17 cellular contexts compared by ENCODE assay signal in genomic region chr5:72486371-72486770, GRCh38. TPM values are rescaled to one million over a fixed set of nuclear protein-coding genes. Genes with fewer than 3 reads are reported as not detected.
DNase-seq lines count a peak whose midpoint lies in the region; ATAC-seq, FAIRE-seq and TF ChIP-seq lines count a peak whose summit lies in the region.
"Had no signal": no experiment of that assay in that cellular context is flagged by ENCODE, and none has a peak within 500 bp of the region (broad histone marks: within the 10 kb centered on the region; RNA-seq: fewer than 3 reads in every experiment).

No MANE protein-coding gene starts in this region.

- no peak for TF ChIP-seq POLR2A in gastrocnemius medialis (IDR thresholded peaks at IDR 0.05)

- H3F3A ChIP-seq in GM23338 (replicated peaks; ENCODE audit: low read depth): no peaks in the 10 kb centered on the region

- no peaks in the 10 kb centered on the region for H3K27me3 Mint-ChIP-seq in GM23338 (ENCODE audit: insufficient read depth, low read depth, poor library complexity)
- peaks cover 9% of the 10 kb centered on the region for H3K27me3 Mint-ChIP-seq in astrocyte (ENCODE audit: low read depth, unreplicated experiment)

- H3K4me3 ChIP-seq in GM23338 (no peak overlapping the region), astrocyte (ENCODE audit: insufficient read depth, low read depth, low read length) (no peak overlapping the region), gastrocnemius medialis (no peak overlapping the region)

- no peaks in the 10 kb centered on the region for H3K9me3 Mint-ChIP-seq in GM23338
- H3K9me3 Mint-ChIP-seq in astrocyte (ENCODE audit: unreplicated experiment): peaks cover 5% of the 10 kb centered on the region
- H3K9me3 Mint-ChIP-seq: activated CD4-positive, alpha-beta memory T cell treated with anti-CD3 and anti-CD28 coated beads, Interleukin-2, amount 10 ng/mL, durations not matched to agents 7 days and 5 days; stimulated activated effector memory CD8-positive, alpha-beta T cell treated with anti-CD3 and anti-CD28 coated beads, Interleukin-12 subunit alpha, Interleukin-12 subunit beta, amount 100 ng/mL, for 72 hours had no signal

- peaks cover 21% of the 10 kb centered on the region for H3K4me1 ChIP-seq in GM23338 (ENCODE audit: insufficient read depth)
- no peaks in the 10 kb centered on the region for H3K4me1 ChIP-seq in astrocyte (ENCODE audit: insufficient read depth, low read length)
- peaks cover 18 to 44% of the 10 kb centered on the region in 2 donors for H3K4me1 ChIP-seq in gastrocnemius medialis

- H3K36me3 ChIP-seq in GM23338 (ENCODE audit: insufficient read depth) (no peaks in the 10 kb centered on the region), astrocyte (ENCODE audit: insufficient read depth, low read length) (no peaks in the 10 kb centered on the region), gastrocnemius medialis (no peaks in the 10 kb centered on the region)

- H3K9me3 ChIP-seq in astrocyte (ENCODE audit: insufficient read depth, low read depth, low read length) (no peaks in the 10 kb centered on the region), gastrocnemius medialis (no peaks in the 10 kb centered on the region)

- H3K9me2 ChIP-seq in GM23338 (ENCODE audit: insufficient read depth): 0 out of 2 replicates have a peak, but pooled peaks cover 6% of the 10 kb centered on the region

- no peak overlapping the region for H3K4me3 Mint-ChIP-seq in GM23338
- no peak overlapping the region for H3K4me3 Mint-ChIP-seq in astrocyte (ENCODE audit: unreplicated experiment)
- H3K4me3 Mint-ChIP-seq: activated CD4-positive, alpha-beta memory T cell treated with anti-CD3 and anti-CD28 coated beads, Interleukin-2, amount 10 ng/mL, durations not matched to agents 7 days and 5 days; brain; stimulated activated effector memory CD8-positive, alpha-beta T cell treated with anti-CD3 and anti-CD28 coated beads, Interleukin-12 subunit alpha, Interleukin-12 subunit beta, amount 100 ng/mL, for 72 hours had no signal

- H3K4me1 Mint-ChIP-seq in GM23338 (peaks cover 15% of the 10 kb centered on the region), astrocyte (ENCODE audit: low read depth, unreplicated experiment) (peaks cover 2% of the 10 kb centered on the region)
- H3K4me1 Mint-ChIP-seq: activated CD4-positive, alpha-beta memory T cell treated with anti-CD3 and anti-CD28 coated beads, Interleukin-2, amount 10 ng/mL, durations not matched to agents 7 days and 5 days; stimulated activated effector memory CD8-positive, alpha-beta T cell treated with anti-CD3 and anti-CD28 coated beads, Interleukin-12 subunit alpha, Interleukin-12 subunit beta, amount 100 ng/mL, for 72 hours had no signal

- no peak for FAIRE-seq in astrocyte (lab: Jason Lieb, UNC)

- H3K27ac ChIP-seq in GM23338 (ENCODE audit: low read depth) (no peak overlapping the region; the same call in 1 of the 2 replicates), astrocyte (ENCODE audit: low read depth, low read length) (no peak overlapping the region), gastrocnemius medialis (peak overlapping the region; percentile 51 to 78 (median 74))
- H3K27ac ChIP-seq: C4-2B had no signal

- 0 out of 2 replicates have a peak overlapping the region, but pooled peaks have one; percentile 36 for H3K4me2 ChIP-seq in GM23338
- H3K4me2 ChIP-seq in astrocyte (ENCODE audit: low read length): no peak overlapping the region

- no peak for DNase-seq in GM23338 (ENCODE audit: low spot score)
- peak; percentile 77 for DNase-seq in astrocyte (ENCODE audit: low read depth)
- DNase-seq in fibroblast of peridontal ligament (ENCODE audit: extremely low read depth): peak; percentile 57
- DNase-seq in gastrocnemius medialis: no peak
- no peak for DNase-seq in activated CD4-positive, CD25-positive, alpha-beta regulatory T cell (lab: John Stamatoyannopoulos, UW)
- DNase-seq in activated gamma-delta T cell (lab: John Stamatoyannopoulos, UW): no peak
- DNase-seq in OCI-M1 (lab: John Stamatoyannopoulos, UW): no peak
- DNase-seq in activated CD8-positive, alpha-beta memory T cell treated with anti-CD3 and anti-CD28 coated beads, Interleukin-2, amount 50 U/mL, for 4 hours: no peak
- DNase-seq: activated CD4-positive, alpha-beta memory T cell treated with anti-CD3 and anti-CD28 coated beads, Interleukin-2, amount 10 ng/mL, durations not matched to agents 7 days and 5 days; activated effector memory CD4-positive, alpha-beta T cell treated with anti-CD3 and anti-CD28 coated beads, Interleukin-2, amount 50 U/mL, for 16 hours; erythroblast; NCI-H526 treated with DMSO at 0.1 percent for 48 hours; stimulated activated CD4-positive, alpha-beta T cell treated with anti-CD3 and anti-CD28 coated beads, Interleukin-4, amount 100 ng/mL, for 1 hour; T1000 had no signal

- H3K27me3 ChIP-seq in GM23338 (ENCODE audit: insufficient read depth): no peaks in the 10 kb centered on the region
- H3K27me3 ChIP-seq in astrocyte (ENCODE audit: insufficient read depth, low read length): no peaks in the 10 kb centered on the region
- no peaks in the 10 kb centered on the region for H3K27me3 ChIP-seq in gastrocnemius medialis

- in situ Hi-C loops in gastrocnemius medialis (cut with MboI; ENCODE audit: low sequenced_read_pairs in 4 of 4): no loop called here

- H3K27ac Mint-ChIP-seq in GM23338: no peak overlapping the region
- no peak overlapping the region for H3K27ac Mint-ChIP-seq in astrocyte (ENCODE audit: unreplicated experiment)
- H3K27ac Mint-ChIP-seq: activated CD4-positive, alpha-beta memory T cell treated with anti-CD3 and anti-CD28 coated beads, Interleukin-2, amount 10 ng/mL, durations not matched to agents 7 days and 5 days; stimulated activated effector memory CD8-positive, alpha-beta T cell treated with anti-CD3 and anti-CD28 coated beads, Interleukin-12 subunit alpha, Interleukin-12 subunit beta, amount 100 ng/mL, for 72 hours had no signal

- H2AFZ ChIP-seq in GM23338: peak overlapping the region; percentile 89; the same call in 1 of the 2 replicates
- no peak overlapping the region for H2AFZ ChIP-seq in astrocyte (ENCODE audit: low read depth, low read length)

- TF ChIP-seq CTCF in GM23338 (conservative IDR thresholded peaks at IDR 0.05; ENCODE audit: low read depth in 2 of 2): no peak
- no peak for TF ChIP-seq CTCF in astrocyte (IDR thresholded peaks at IDR 0.05; ENCODE audit: insufficient read depth, low read depth, low read length)
- no peak for TF ChIP-seq CTCF in gastrocnemius medialis (IDR thresholded peaks at IDR 0.05 in 4 of 5, conservative IDR thresholded peaks at IDR 0.05 in 1 of 5)

- H3K36me3 Mint-ChIP-seq in GM23338 (ENCODE audit: low read depth) (no peaks in the 10 kb centered on the region), astrocyte (ENCODE audit: low read depth, unreplicated experiment) (peaks cover 2% of the 10 kb centered on the region)
- H3K36me3 Mint-ChIP-seq: brain; stimulated activated effector memory CD8-positive, alpha-beta T cell treated with anti-CD3 and anti-CD28 coated beads, Interleukin-12 subunit alpha, Interleukin-12 subunit beta, amount 100 ng/mL, for 72 hours had no signal

- intact Hi-C loops in gastrocnemius medialis (cut with DNase I; ENCODE audit: low total_unique reads): no loop called here

- H3K9ac ChIP-seq in astrocyte (ENCODE audit: low read length): no peak overlapping the region

- H4K20me1 ChIP-seq in GM23338 (replicated peaks; ENCODE audit: insufficient read depth) (no peaks in the 10 kb centered on the region), astrocyte (ENCODE audit: insufficient read depth, low read length) (no peaks in the 10 kb centered on the region)

- ATAC-seq in GM23338 (peak; percentile 67), gastrocnemius medialis (no peak)
- ATAC-seq: stimulated activated effector memory CD8-positive, alpha-beta T cell treated with anti-CD3 and anti-CD28 coated beads, Interleukin-12 subunit alpha, Interleukin-12 subunit beta, amount 100 ng/mL, for 72 hours had no signal

- no peaks in the 10 kb centered on the region for H3K79me2 ChIP-seq in GM23338 (replicated peaks; ENCODE audit: insufficient read depth)
- no peaks in the 10 kb centered on the region for H3K79me2 ChIP-seq in astrocyte (ENCODE audit: insufficient read depth, low read length)

TF ChIP-seq in GM23338, 12 proteins besides CTCF, POLR2A, EP300 and RAD21 (continues in another document):
- TF ChIP-seq JUNB (IDR thresholded peaks at IDR 0.05; ENCODE audit: unreplicated experiment) (no peak), ZNF114 (CRISPR knock-in tag; IDR thresholded peaks at IDR 0.05) (no peak), CREB1 (CRISPR knock-in tag; IDR thresholded peaks at IDR 0.05; ENCODE audit: low read depth) (no peak), NANOG (IDR thresholded peaks at IDR 0.05; ENCODE audit: borderline replicate concordance) (no peak), EZH2phosphoT487 (IDR thresholded peaks at IDR 0.05; ENCODE audit: unreplicated experiment) (no peak), REST (IDR thresholded peaks at IDR 0.05; ENCODE audit: unreplicated experiment) (no peak), POLR2AphosphoS5 (IDR thresholded peaks at IDR 0.05; ENCODE audit: low read depth) (no peak)

RNA-seq across cellular contexts. Expression of gene ZNF366, which starts 20.8 kb away (rescaled TPM):
- total RNA-seq in GM23338 (2014; rRNA removed; shearing (Covaris generic)): not detected in 2 replicates
- not detected in 2 replicates for polyA plus RNA-seq in GM23338 (2016; fragmentation: Nextera tagmentation; extraction: Ambion mirVana)
- total RNA-seq in astrocyte (not detected in 2 replicates), gastrocnemius medialis (1 to 10 TPM; 2.0 to 5.8 (median 3.0) TPM)
- total RNA-seq: activated CD4-positive, alpha-beta memory T cell treated with anti-CD3 and anti-CD28 coated beads, Interleukin-2, amount 10 ng/mL, durations not matched to agents 7 days and 5 days had no signal

Comparison
In these comparisons a context has a peak if more than half of its experiments do, and no peak if none do; other contexts are left out.
1. DNase-seq: peak in astrocyte (single experiment) and fibroblast of peridontal ligament (single experiment); none in GM23338 (single experiment), gastrocnemius medialis (0 of 2), activated CD4-positive, CD25-positive, alpha-beta regulatory T cell (0 of 4), activated gamma-delta T cell (single experiment), OCI-M1 (single experiment) and activated CD8-positive, alpha-beta memory T cell treated with anti-CD3 and anti-CD28 coated beads, Interleukin-2, amount 50 U/mL, for 4 hours (single experiment).
2. H3K27ac ChIP-seq: peak in gastrocnemius medialis (4 of 4); none in GM23338 (single experiment) and astrocyte (single experiment).